ENCODE assay signal across 9 cellular contexts in genomic region chr12:51868821-51869489, GRCh38. TPM values are rescaled to one million over a fixed set of nuclear protein-coding genes. Genes with fewer than 3 reads are reported as not detected.
A peak's percentile ranks its signal among the peaks of the same experiment; 100 is the strongest.
DNase-seq lines count a peak whose midpoint lies in the region; TF ChIP-seq lines count a peak whose summit lies in the region.
"Had no signal": no experiment of that assay in that cellular context is flagged by ENCODE, and none has a peak within 500 bp of the region (broad histone marks: within the 10 kb centered on the region; RNA-seq: fewer than 3 reads in every experiment).

No MANE protein-coding gene starts in this region.

- H3K79me1 ChIP-seq in mesendoderm (ENCODE audit: low read length) = no peaks in the 10 kb centered on the region

- H3K36me3 Mint-ChIP-seq in chondrocyte (ENCODE audit: low read depth) = no peaks in the 10 kb centered on the region
- H3K36me3 Mint-ChIP-seq: CD4-positive, CD25-positive, alpha-beta regulatory T cell had no signal

- peak overlapping the region; percentile 87 for H3K4me2 ChIP-seq in mesendoderm (ENCODE audit: low read length)

- no peak for TF ChIP-seq POLR2A in tibial nerve (IDR thresholded peaks at IDR 0.05)

- H3K23ac ChIP-seq in mesendoderm (ENCODE audit: low read length) = no peak overlapping the region

- DNase-seq in NCI-H524 (lab: John Stamatoyannopoulos, UW) = peak; percentile 34 to 70
- DNase-seq in NCI-H524 treated with DMSO at 0.1 percent for 48 hours (lab: John Stamatoyannopoulos, UW) = no peak
- DNase-seq in chondrocyte (ENCODE audit: low spot score) = peak; percentile 78
- no peak for DNase-seq in mesendoderm
- DNase-seq in tibial nerve (ENCODE audit: low spot score in 2 of 2) = no peak
- DNase-seq in HuH-7 (ENCODE audit: low spot score) = no peak
- no peak for DNase-seq in DMS153 treated with DMSO at 0.1 percent for 48 hours (lab: John Stamatoyannopoulos, UW; ENCODE audit: unreplicated experiment)
- DNase-seq in activated CD4-positive, alpha-beta T cell treated with anti-CD3 and anti-CD28 coated beads for 48 hours = no peak
- DNase-seq: CD4-positive, CD25-positive, alpha-beta regulatory T cell had no signal

- H3K56ac ChIP-seq in mesendoderm (ENCODE audit: low read length) = peak overlapping the region; percentile 90

- peak overlapping the region; percentile 16 for H3K18ac ChIP-seq in mesendoderm (ENCODE audit: low read length)

- H2BK5ac ChIP-seq in mesendoderm (ENCODE audit: low read length) = no peak overlapping the region

- no peak overlapping the region for H2BK120ac ChIP-seq in mesendoderm (ENCODE audit: low read depth, low read length)

- H3K4me3 Mint-ChIP-seq in chondrocyte (ENCODE audit: unreplicated experiment) = peak overlapping the region; percentile 64

- H3K27ac ChIP-seq in mesendoderm (ENCODE audit: low read depth, low read length) (no peak overlapping the region), tibial nerve (peak overlapping the region; percentile 37 to 81 (median 50))

- TF ChIP-seq EP300 in tibial nerve (IDR thresholded peaks at IDR 0.05) = no peak

- H3K4ac ChIP-seq in mesendoderm (ENCODE audit: low read depth, low read length) = no peak overlapping the region

- no peaks in the 10 kb centered on the region for H3K79me2 ChIP-seq in mesendoderm (ENCODE audit: control insufficient read depth, insufficient read depth, low read length)

- H3K4me1 Mint-ChIP-seq in chondrocyte (ENCODE audit: low read depth) = peaks cover 20% of the 10 kb centered on the region

- H3K9me3 ChIP-seq in tibial nerve = no peaks in the 10 kb centered on the region

- H3K4me3 ChIP-seq in mesendoderm (ENCODE audit: low read length) = peak overlapping the region; percentile 41
- peak overlapping the region; percentile 42 to 59 (median 50) for H3K4me3 ChIP-seq in tibial nerve

- TF ChIP-seq CTCF in chondrocyte (IDR thresholded peaks at IDR 0.05) (peak; percentile 33), tibial nerve (IDR thresholded peaks at IDR 0.05) (peak in 1 of 5 experiments; percentile 25)

- no peak overlapping the region for H2AK5ac ChIP-seq in mesendoderm (ENCODE audit: low read length)

- H3K27me3 Mint-ChIP-seq in chondrocyte (ENCODE audit: low read depth) = peaks cover 9% of the 10 kb centered on the region

- H4K5ac ChIP-seq in mesendoderm (ENCODE audit: low read length) = no peak overlapping the region

- H3K27ac Mint-ChIP-seq in chondrocyte (ENCODE audit: unreplicated experiment) = no peak overlapping the region

- WGBS in mesendoderm (ENCODE audit: extremely low coverage, insufficient coverage, low lambda C conversion rate) = no CpG with 5 or more reads among the region's 67 CpGs
- 2 to 6% methylated on average over 40 to 41 of the region's 67 CpGs for WGBS in tibial nerve, 2 donors

- H2BK15ac ChIP-seq in mesendoderm (replicated peaks; ENCODE audit: low read depth) = no peak overlapping the region

- no peak overlapping the region for H4K8ac ChIP-seq in mesendoderm (ENCODE audit: low read depth, low read length)

- peak overlapping the region; percentile 77 for H3K9ac ChIP-seq in mesendoderm (ENCODE audit: low read length)

- H3K4me1 ChIP-seq in mesendoderm (ENCODE audit: control insufficient read depth, low read depth, low read length) = no peaks in the 10 kb centered on the region
- peaks cover 0 to 44% (median 15%) of the 10 kb centered on the region in 4 donors for H3K4me1 ChIP-seq in tibial nerve

- no peaks in the 10 kb centered on the region for H3K9me3 Mint-ChIP-seq in chondrocyte (ENCODE audit: low read depth)

- no peaks in the 10 kb centered on the region for H3K36me3 ChIP-seq in mesendoderm (ENCODE audit: control insufficient read depth, insufficient read depth, low read length)
- H3K36me3 ChIP-seq in tibial nerve = no peaks in the 10 kb centered on the region

- peaks cover 5% of the 10 kb centered on the region for H3K27me3 ChIP-seq in mesendoderm (ENCODE audit: insufficient read depth, low read length, poor library complexity)
- H3K27me3 ChIP-seq in tibial nerve = peaks cover 0 to 9% of the 10 kb centered on the region in 2 donors

RNA-seq across cellular contexts. Expression of gene ANKRD33, which starts 18.9 kb away (rescaled TPM):
- total RNA-seq in chondrocyte = not detected in 3 replicates
- polyA plus RNA-seq in mesendoderm (2013, experiment 1 of 2) = not detected
- polyA plus RNA-seq in mesendoderm (2013, experiment 2 of 2) = 0.03 TPM
- total RNA-seq in tibial nerve = under 1 TPM in 2 of 4 donors, not detected in 2; 0.60 to 0.66 TPM
- total RNA-seq: CD4-positive, CD25-positive, alpha-beta regulatory T cell had no signal
- polyA plus RNA-seq: CD4-positive, CD25-positive, alpha-beta regulatory T cell had no signal

RNA-seq across cellular contexts. Expression of gene FIGNL2, which starts 20.4 kb away (rescaled TPM):
- total RNA-seq in chondrocyte (0.26 to 0.30 TPM in 2 of 3 replicates, not detected in the other), tibial nerve (1 to 10 TPM; 1.1 to 2.1 (median 1.3) TPM)
- 0.77 TPM for polyA plus RNA-seq in mesendoderm (2013, experiment 1 of 2)
- 0.69 TPM for polyA plus RNA-seq in mesendoderm (2013, experiment 2 of 2)

RNA-seq across cellular contexts. Expression of gene ACVRL1, which starts 38.3 kb away (rescaled TPM):
- total RNA-seq in chondrocyte = 0.36 to 0.60 TPM in 2 of 3 replicates, not detected in the other
- polyA plus RNA-seq in mesendoderm (2013, experiment 1 of 2) = 0.21 TPM
- polyA plus RNA-seq in mesendoderm (2013, experiment 2 of 2) = 0.01 TPM
- 100 to 1,000 TPM in 1 of 4 donors, 10 to 100 TPM in 3; 68.4 to 318 (median 80.7) TPM for total RNA-seq in tibial nerve
- total RNA-seq: CD4-positive, CD25-positive, alpha-beta regulatory T cell had no signal
- polyA plus RNA-seq: CD4-positive, CD25-positive, alpha-beta regulatory T cell had no signal

Comparison
In these comparisons a context has a peak if more than half of its experiments do, and no peak if none do; other contexts are left out.
1. DNase-seq: peak in NCI-H524 (2 of 2) and chondrocyte (single experiment); none in NCI-H524 treated with DMSO at 0.1 percent for 48 hours (single experiment), mesendoderm (single experiment), tibial nerve (0 of 2), HuH-7 (single experiment), DMS153 treated with DMSO at 0.1 percent for 48 hours (single experiment) and activated CD4-positive, alpha-beta T cell treated with anti-CD3 and anti-CD28 coated beads for 48 hours (single experiment).
2. RNA of gene ACVRL1, which starts 38.3 kb away (total RNA-seq): 68.4 to 318 TPM in tibial nerve; 0.36 to 0.60 TPM in chondrocyte; every median in the first group is over 10 times any median in the second.